Comparison of ENCODE assay signal across 23 cellular contexts in the genomic region with DNA sequence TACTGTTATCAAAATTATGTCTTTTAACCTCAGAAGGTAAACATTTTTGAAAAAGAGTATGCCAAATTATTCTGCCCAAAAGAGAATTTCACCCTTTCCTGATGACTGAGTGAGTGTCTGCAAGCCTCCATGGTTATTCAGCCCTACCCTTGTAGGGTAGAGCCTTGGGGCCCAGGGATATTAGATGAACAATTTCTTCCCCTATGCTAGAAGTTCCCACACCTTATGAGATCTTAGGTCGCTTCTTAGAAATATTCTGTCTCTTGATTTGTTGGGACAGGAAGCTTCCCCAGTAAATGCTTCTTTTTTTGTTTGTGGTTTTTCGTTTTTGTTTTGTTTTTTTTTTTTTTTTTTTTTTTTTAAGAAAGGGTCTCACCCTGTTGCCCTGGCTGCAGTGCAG. TPM values are rescaled to one million over a fixed set of nuclear protein-coding genes. Genes with fewer than 3 reads are reported as not detected.
DNase-seq lines count a peak whose midpoint lies in the region; ATAC-seq lines count a peak whose summit lies in the region.
"Had no signal": no experiment of that assay in that cellular context is flagged by ENCODE, and none has a peak within 500 bp of the region (broad histone marks: within the 10 kb centered on the region; RNA-seq: fewer than 3 reads in every experiment).

No MANE protein-coding gene starts in this region.

- H3K27ac ChIP-seq in layer of hippocampus (ENCODE audit: low read depth, low read length) (peak overlapping the region; percentile 81), substantia nigra (ENCODE audit: low read depth, low read length, poor library complexity, severe bottlenecking) (peak overlapping the region; percentile 92)
- H3K27ac ChIP-seq: gastrocnemius medialis, left lung, ovary, upper lobe of left lung had no signal

- peak overlapping the region; percentile 31 to 36 for H3K27ac Mint-ChIP-seq in T-cell

- H3K4me1 Mint-ChIP-seq in T-cell, result peaks cover 0 to 31% (median 20%) of the 10 kb centered on the region in 3 donors

- H3K27me3 ChIP-seq in layer of hippocampus (ENCODE audit: control insufficient read depth, insufficient read depth, low read length), result no peaks in the 10 kb centered on the region
- H3K27me3 ChIP-seq: ovary, upper lobe of left lung had no signal

- peak in 1 of 4 experiments; percentile 34 for ATAC-seq in T-cell (replicated peaks in 1 of 4)
- ATAC-seq: esophagus mucosa, gastrocnemius medialis, left lung had no signal

- no peak overlapping the region for H3K4me3 Mint-ChIP-seq in T-cell

- POLR2A ChIA-PET in T-cell (lab: Charles Lee), result no interaction called here

- no peaks in the 10 kb centered on the region for H3K36me3 Mint-ChIP-seq in T-cell

- CTCF ChIA-PET in T-cell (lab: Charles Lee), result interaction anchor here in 1 of 2 donors (0.6 kb wide), 2 partner anchors 171 to 220 kb away, joined by 3 read pairs; no protein-coding TSS in a partner anchor

- H3K9me3 Mint-ChIP-seq in T-cell, result no peaks in the 10 kb centered on the region

- no peaks in the 10 kb centered on the region for H3K27me3 Mint-ChIP-seq in T-cell

- DNase-seq in NCI-H510A treated with DMSO at 0.1 percent for 48 hours (lab: John Stamatoyannopoulos, UW) (peak; percentile 25), NCI-H510A (lab: John Stamatoyannopoulos, UW) (no peak), T-cell (no peak), substantia nigra (lab: John Stamatoyannopoulos, UW) (no peak), hippocampal formation (lab: John Stamatoyannopoulos, UW) (no peak), SIG-M5 (lab: John Stamatoyannopoulos, UW) (no peak), NAMALWA (ENCODE audit: low spot score) (no peak)
- DNase-seq: 8988T; activated CD4-positive, alpha-beta T cell treated with anti-CD3 and anti-CD28 coated beads for 4 hours; activated effector memory CD4-positive, alpha-beta T cell treated with Interleukin-2 at 50 U/mL for 16 hours; DMS 273 treated with DMSO at 0.1 percent for 48 hours; gastrocnemius medialis; IMR-90; left lung; NK-92 treated with Interleukin-12 subunit alpha and Interleukin-12 subunit beta, amount 100 ng/mL, for 24 hours; ovary; RPMI8226; stimulated activated CD4-positive, alpha-beta T cell treated with anti-CD3 and anti-CD28 coated beads, Interleukin-1b, Interleukin-23, amount 100 ng/mL, for 48 hours; stimulated activated naive CD4-positive, alpha-beta T cell treated with Interleukin-2 at 50 U/mL for 16 hours; upper lobe of left lung had no signal

RNA-seq across cellular contexts. Expression of gene CRB2, which starts 3.1 kb away (rescaled TPM):
- under 1 TPM in 2 of 5 donors, not detected in 3; 0.09 to 0.20 TPM for total RNA-seq in T-cell
- total RNA-seq: bronchial epithelial cell, esophagus mucosa, gastrocnemius medialis, IMR-90 had no signal
